14 cellular contexts compared by ENCODE assay signal in the genomic region with DNA sequence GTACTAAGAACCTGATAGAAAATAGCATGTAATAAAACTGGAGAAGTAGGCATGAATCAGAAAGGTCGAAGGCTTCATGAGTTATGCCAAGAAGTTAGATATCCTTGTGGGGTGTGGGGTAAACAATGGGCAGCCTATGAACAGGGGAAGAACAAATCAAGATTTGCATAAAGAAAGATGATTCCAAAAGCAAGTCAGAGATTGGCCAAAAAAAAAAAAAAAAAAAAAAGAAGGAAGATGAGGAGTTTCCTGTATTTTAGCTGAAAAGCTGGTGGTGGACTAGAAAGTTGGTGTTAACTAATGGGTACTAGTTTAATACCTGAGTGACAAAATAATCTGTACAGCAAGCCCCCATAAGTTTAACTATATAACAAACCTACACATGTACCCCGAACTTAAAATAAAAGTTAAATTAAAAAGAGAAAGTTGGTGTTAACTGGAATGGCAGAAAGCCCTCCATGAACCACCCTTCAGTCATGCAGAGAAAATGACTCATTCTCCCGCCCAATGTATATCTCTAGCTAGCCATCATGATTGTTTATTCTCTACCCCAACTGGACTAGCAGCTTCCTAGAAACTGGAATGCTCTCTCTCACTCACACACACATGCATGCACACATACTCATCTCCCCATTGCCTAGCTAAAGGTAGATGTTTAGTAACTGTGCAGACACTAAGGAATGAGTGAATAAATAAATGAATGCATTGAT. TPM values are rescaled to one million over a fixed set of nuclear protein-coding genes. Genes with fewer than 3 reads are reported as not detected.
DNase-seq lines count a peak whose midpoint lies in the region; ATAC-seq, FAIRE-seq and TF ChIP-seq lines count a peak whose summit lies in the region.
"Had no signal": no experiment of that assay in that cellular context is flagged by ENCODE, and none has a peak within 500 bp of the region (broad histone marks: within the 10 kb centered on the region; RNA-seq: fewer than 3 reads in every experiment).

No MANE protein-coding gene starts in this region.

- intact Hi-C loops in PC-9 (cut with micrococcal nuclease; ENCODE audit: unreplicated experiment): loop anchor here (2.0 kb wide), 1 partner anchor 40 kb away; no protein-coding TSS in a partner anchor

- H3K9ac ChIP-seq in GM23248: no peak overlapping the region

- no peaks in the 10 kb centered on the region for H4K20me1 ChIP-seq in GM23248 (ENCODE audit: insufficient read depth)
- H4K20me1 ChIP-seq in PC-9 (ENCODE audit: insufficient read depth): no peaks in the 10 kb centered on the region
- no peaks in the 10 kb centered on the region for H4K20me1 ChIP-seq in osteoblast (ENCODE audit: insufficient read depth, low read length)

- no peaks in the 10 kb centered on the region for H3K27me3 Mint-ChIP-seq in WTC11 (ENCODE audit: low read depth)

- ATAC-seq in GM18498 (IDR thresholded peaks at IDR 0.05; ENCODE audit: unreplicated experiment) (no peak), WTC11 (no peak)

- in situ Hi-C loops in GM23248 (cut with MboI): no loop called here

- DNase-seq in GM23248 (peak; percentile 69), PC-9 (peak; percentile 9 to 74), choroid plexus epithelial cell (ENCODE audit: low read depth) (peak; percentile 59), osteoblast (ENCODE audit: insufficient read length, low spot score, missing footprints) (no peak), HTR-8/SVneo (ENCODE audit: insufficient read length, low spot score) (no peak), NCI-H1092 treated with DMSO at 0.1 percent for 48 hours (lab: John Stamatoyannopoulos, UW) (no peak), WTC11 (ENCODE audit: low spot score) (no peak)
- DNase-seq: activated CD4-positive, alpha-beta T cell treated with anti-CD3 and anti-CD28 coated beads, Interleukin-2, amount 50 U/mL, for 4 hours; activated naive CD4-positive, alpha-beta T cell treated with anti-CD3 and anti-CD28 coated beads, Interleukin-2, amount 50 U/mL, for 16 hours; DMS79 treated with DMSO at 0.1 percent for 48 hours; dorsolateral prefrontal cortex; NCI-H1436 treated with DMSO at 0.1 percent for 48 hours had no signal

- H3K27ac ChIP-seq in GM23248 (peak overlapping the region; percentile 34), PC-9 (no peak overlapping the region), osteoblast (ENCODE audit: low read depth, low read length) (peak overlapping the region; percentile 32)
- H3K27ac ChIP-seq: dorsolateral prefrontal cortex had no signal

- H3K27me3 ChIP-seq in GM23248 (replicated peaks; ENCODE audit: insufficient read depth): no peaks in the 10 kb centered on the region
- no peaks in the 10 kb centered on the region for H3K27me3 ChIP-seq in PC-9 (ENCODE audit: insufficient read depth, low read depth)
- no peaks in the 10 kb centered on the region for H3K27me3 ChIP-seq in osteoblast (ENCODE audit: insufficient read depth, low read length)

- POLR2A ChIA-PET in PC-9 (lab: Charles Lee; ENCODE audit: unreplicated experiment): interaction anchor here (0.5 to 0.6 kb wide), 2 partner anchors 42 to 322 kb away, joined by 3 to 7 read pairs; a partner anchor contains a TSS
- POLR2A ChIA-PET in WTC11 (lab: Charles Lee): no interaction called here

- H3K9me2 ChIP-seq in GM23248 (ENCODE audit: insufficient read depth) (no peaks in the 10 kb centered on the region), PC-9 (ENCODE audit: insufficient read depth) (no peaks in the 10 kb centered on the region)

- H3F3A ChIP-seq in GM23248 (ENCODE audit: insufficient read depth): peaks cover 13% of the 10 kb centered on the region; the same call in 1 of the 2 replicates
- H3F3A ChIP-seq in PC-9 (ENCODE audit: insufficient read depth, low read depth): no peaks in the 10 kb centered on the region; the same call in 1 of the 2 replicates

- no peaks in the 10 kb centered on the region for H3K36me3 ChIP-seq in GM23248 (ENCODE audit: low read depth)
- H3K36me3 ChIP-seq in PC-9 (ENCODE audit: low read depth): no peaks in the 10 kb centered on the region
- no peaks in the 10 kb centered on the region for H3K36me3 ChIP-seq in osteoblast (ENCODE audit: insufficient read depth, low read length)

- H3K36me3 Mint-ChIP-seq in WTC11: no peaks in the 10 kb centered on the region

- WGBS in GM23248 (ENCODE audit: low coverage in 1 of 2, low lambda C conversion rate in 2 of 2, missing lambda C conversion rate in 2 of 2), 2 experiments: 20 to 21% methylated on average over 3 of the region's 3 CpGs

- H3K4me3 Mint-ChIP-seq in WTC11: no peak overlapping the region

- peaks cover 17% of the 10 kb centered on the region for H3K4me1 Mint-ChIP-seq in WTC11

- no peak overlapping the region for H3K27ac Mint-ChIP-seq in WTC11

- no peak for FAIRE-seq in HTR-8/SVneo (lab: Jason Lieb, UNC)
- FAIRE-seq: GM18507 had no signal

- no peak overlapping the region for H2AFZ ChIP-seq in GM23248
- no peak overlapping the region for H2AFZ ChIP-seq in PC-9
- H2AFZ ChIP-seq in osteoblast (ENCODE audit: low read length): no peak overlapping the region

- no TSS peak for BruUV-seq in PC-9 (replicated peaks; lab: Mats Ljungman, UMichigan)

- H3K4me3 ChIP-seq in GM23248 (peak overlapping the region; percentile 46), PC-9 (0 out of 2 replicates have a peak overlapping the region, but pooled peaks have one; percentile 11), choroid plexus epithelial cell (ENCODE audit: low read depth, low read length) (no peak overlapping the region), osteoblast (ENCODE audit: insufficient read depth, low read length) (peak overlapping the region; percentile 16)
- H3K4me3 ChIP-seq: dorsolateral prefrontal cortex had no signal

- no peak for TF ChIP-seq CTCF in PC-9 (conservative IDR thresholded peaks at IDR 0.05)
- TF ChIP-seq CTCF in choroid plexus epithelial cell (conservative IDR thresholded peaks at IDR 0.05; ENCODE audit: low read depth, low read length): no peak
- no peak for TF ChIP-seq CTCF in osteoblast (IDR thresholded peaks at IDR 0.05; ENCODE audit: extremely low read depth, low read depth, low read length)
- no peak for TF ChIP-seq CTCF in WTC11 (IDR thresholded peaks at IDR 0.05)

- H3K4me2 ChIP-seq in GM23248 (ENCODE audit: unreplicated experiment): peak overlapping the region; percentile 61
- H3K4me2 ChIP-seq in PC-9: peak overlapping the region; percentile 42
- peak overlapping the region; percentile 20 for H3K4me2 ChIP-seq in osteoblast (ENCODE audit: insufficient read depth, low read length)

- H3K4me1 ChIP-seq in GM23248 (ENCODE audit: insufficient read depth) (peaks cover 28% of the 10 kb centered on the region), PC-9 (replicated peaks; ENCODE audit: insufficient read depth) (0 out of 2 replicates have a peak, but pooled peaks cover 12% of the 10 kb centered on the region), osteoblast (ENCODE audit: insufficient read depth, low read length) (peaks cover 18% of the 10 kb centered on the region)

- no peaks in the 10 kb centered on the region for H3K9me3 ChIP-seq in GM23248 (ENCODE audit: low read depth)
- no peaks in the 10 kb centered on the region for H3K9me3 ChIP-seq in PC-9 (ENCODE audit: insufficient read depth, low read depth)
- H3K9me3 ChIP-seq in osteoblast (ENCODE audit: low read depth, low read length): no peaks in the 10 kb centered on the region

- CTCF ChIA-PET in PC-9 (lab: Charles Lee) (interaction anchor here (0.6 kb wide), 1 partner anchor 576 kb away, joined by 20 read pairs; no protein-coding TSS in a partner anchor), WTC11 (lab: Charles Lee) (interaction anchor here (0.6 to 0.7 kb wide), 2 partner anchors 29 to 1181 kb away, joined by 3 to 6 read pairs; no protein-coding TSS in a partner anchor)

- H3K9me3 Mint-ChIP-seq in WTC11: no peaks in the 10 kb centered on the region

- H3K79me2 ChIP-seq in GM23248 (ENCODE audit: insufficient read depth): peaks cover 61% of the 10 kb centered on the region
- no peaks in the 10 kb centered on the region for H3K79me2 ChIP-seq in PC-9 (ENCODE audit: low read depth)
- peaks cover 47% of the 10 kb centered on the region for H3K79me2 ChIP-seq in osteoblast (ENCODE audit: insufficient read depth, low read length)

TF ChIP-seq in WTC11, 78 proteins besides CTCF, POLR2A, EP300 and RAD21:
- TF ChIP-seq, protein P1, sequence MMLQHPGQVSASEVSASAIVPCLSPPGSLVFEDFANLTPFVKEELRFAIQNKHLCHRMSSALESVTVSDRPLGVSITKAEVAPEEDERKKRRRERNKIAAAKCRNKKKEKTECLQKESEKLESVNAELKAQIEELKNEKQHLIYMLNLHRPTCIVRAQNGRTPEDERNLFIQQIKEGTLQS (CRISPR knock-in tag; conservative IDR thresholded peaks at IDR 0.05): no peak
- TF ChIP-seq IRF2 (CRISPR knock-in tag; IDR thresholded peaks at IDR 0.05; ENCODE audit: borderline replicate concordance, low read depth): no peak
- TF ChIP-seq NFYB (CRISPR knock-in tag; conservative IDR thresholded peaks at IDR 0.05; ENCODE audit: low read depth): no peak
- TF ChIP-seq ESRRA (CRISPR knock-in tag; IDR thresholded peaks at IDR 0.05; ENCODE audit: borderline replicate concordance): no peak
- no peak for TF ChIP-seq ETV6 (CRISPR knock-in tag; IDR thresholded peaks at IDR 0.05)
- TF ChIP-seq CBFB (CRISPR knock-in tag; IDR thresholded peaks at IDR 0.05; ENCODE audit: low read depth): no peak
- no peak for TF ChIP-seq NFATC4 (CRISPR knock-in tag; IDR thresholded peaks at IDR 0.05)
- TF ChIP-seq NR1H2 (CRISPR knock-in tag; IDR thresholded peaks at IDR 0.05): no peak

RNA-seq across cellular contexts. Expression of a gene that starts 41.7 kb away (rescaled TPM):
- total RNA-seq in GM23248 (2014; rRNA removed; shearing (Covaris generic)): 26.2 and 29.7 TPM in 2 replicates
- 8.5 and 9.1 TPM in 2 replicates for polyA plus RNA-seq in GM23248 (2016; fragmentation: Nextera tagmentation; extraction: Ambion mirVana)
- total RNA-seq in PC-9 (2021) (11.1 and 13.0 TPM in 2 replicates), osteoblast (63.1 and 72.0 TPM in 2 replicates), WTC11 (2021) (33.6 to 41.0 TPM (median 38.6 TPM) in 3 replicates)

Comparison
In these comparisons a context has a peak if more than half of its experiments do, and no peak if none do; other contexts are left out.
1. DNase-seq: peak in GM23248 (single experiment), PC-9 (2 of 2) and choroid plexus epithelial cell (single experiment); none in osteoblast (single experiment), HTR-8/SVneo (single experiment), NCI-H1092 treated with DMSO at 0.1 percent for 48 hours (single experiment) and WTC11 (single experiment).
2. Peak in every context shown above with its lines, with median percentiles within 50 percentile points of each other: H3K4me2 ChIP-seq.